Comparison of ENCODE assay signal across 8 cellular contexts in the genomic region with DNA sequence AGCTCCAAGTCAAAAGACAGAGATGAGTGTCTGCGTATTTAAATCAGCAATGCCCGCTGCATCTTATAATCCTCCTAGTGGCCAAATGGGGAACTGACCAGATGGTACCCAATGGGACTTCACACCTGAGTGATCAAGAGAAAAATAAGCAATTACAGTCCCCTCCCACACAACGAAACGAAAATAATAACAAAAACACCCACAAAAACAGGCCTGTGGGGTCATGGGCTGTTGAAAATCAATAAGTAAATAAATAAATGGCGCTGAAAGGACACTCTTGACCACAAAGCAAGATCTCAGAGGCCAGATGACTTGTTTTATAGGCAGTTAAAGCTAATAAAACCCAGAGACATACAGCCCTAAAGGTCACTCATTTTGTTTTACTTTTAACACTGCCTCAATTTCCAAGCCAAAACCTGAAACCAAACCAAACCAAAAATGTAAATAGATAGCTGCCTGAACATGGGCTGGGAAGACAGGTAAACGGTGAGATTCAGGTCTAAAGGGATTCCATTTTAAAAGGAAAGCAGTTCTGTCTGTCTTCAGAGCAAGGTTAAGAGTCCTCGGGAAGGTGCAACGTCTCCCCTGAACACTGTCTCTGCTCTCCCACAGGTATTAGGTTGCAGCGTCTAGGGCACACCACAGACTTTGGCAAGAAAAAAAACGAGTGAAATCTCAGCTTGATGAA. TPM values are rescaled to one million over a fixed set of nuclear protein-coding genes. Genes with fewer than 3 reads are reported as not detected.
DNase-seq lines count a peak whose midpoint lies in the region; ATAC-seq and TF ChIP-seq lines count a peak whose summit lies in the region.

No MANE protein-coding gene starts in this region.

- ATAC-seq in GM21528 (IDR thresholded peaks at IDR 0.05; ENCODE audit: low FRiP score, unreplicated experiment), result peak; percentile 34
- peak; percentile 23 to 55 for ATAC-seq in activated naive CD4-positive, alpha-beta T cell treated with anti-CD3 and anti-CD28 coated beads, Interleukin-2, amount 50 U/mL, for 72 hours

- no peaks in the 10 kb centered on the region for H3K9me2 ChIP-seq in Karpas-422 (replicated peaks; ENCODE audit: insufficient read depth, low read length)

- H3K27me3 Mint-ChIP-seq in type B pancreatic cell, result no peaks in the 10 kb centered on the region

- H3K27me3 ChIP-seq in Karpas-422 (ENCODE audit: low read length), result no peaks in the 10 kb centered on the region
- H3K27me3 ChIP-seq in osteoblast (ENCODE audit: insufficient read depth, low read length), result no peaks in the 10 kb centered on the region

- peak overlapping the region; percentile 8; the same call in 1 of the 2 replicates for H2AFZ ChIP-seq in Karpas-422 (ENCODE audit: low read length)
- no peak overlapping the region for H2AFZ ChIP-seq in osteoblast (ENCODE audit: low read length)

- H3K79me2 ChIP-seq in Karpas-422 (ENCODE audit: low read length) (no peaks in the 10 kb centered on the region; the same call in 1 of the 2 replicates), osteoblast (ENCODE audit: insufficient read depth, low read length) (no peaks in the 10 kb centered on the region)

- H4K20me1 ChIP-seq in Karpas-422 (ENCODE audit: insufficient read depth, low read depth, low read length) (no peaks in the 10 kb centered on the region), osteoblast (ENCODE audit: insufficient read depth, low read length) (no peaks in the 10 kb centered on the region)

- peaks cover 15% of the 10 kb centered on the region for H3K4me1 Mint-ChIP-seq in type B pancreatic cell (ENCODE audit: unreplicated experiment)

- H3K9me3 ChIP-seq in Karpas-422 (ENCODE audit: low read length) (no peaks in the 10 kb centered on the region), SK-N-MC (ENCODE audit: low read depth, low read length) (no peaks in the 10 kb centered on the region), osteoblast (ENCODE audit: low read depth, low read length) (no peaks in the 10 kb centered on the region)

- H3K4me1 ChIP-seq in Karpas-422 (ENCODE audit: low read length) (peaks cover 49% of the 10 kb centered on the region), osteoblast (ENCODE audit: insufficient read depth, low read length) (peaks cover 13% of the 10 kb centered on the region)

- H3K36me3 ChIP-seq in Karpas-422 (ENCODE audit: insufficient read depth, low read length) (peaks cover 3% of the 10 kb centered on the region; the same call in 1 of the 2 replicates), SK-N-MC (ENCODE audit: insufficient read depth, low read length) (peaks cover 22% of the 10 kb centered on the region; the same call in 1 of the 2 replicates), osteoblast (ENCODE audit: insufficient read depth, low read length) (peaks cover 15% of the 10 kb centered on the region)

- peak overlapping the region; percentile 87 for H3K4me3 Mint-ChIP-seq in type B pancreatic cell

- peak overlapping the region; percentile 28 for H3K27ac ChIP-seq in Karpas-422 (ENCODE audit: low read length)
- H3K27ac ChIP-seq in SK-N-MC, result no peak overlapping the region
- H3K27ac ChIP-seq in osteoblast (ENCODE audit: low read depth, low read length), result no peak overlapping the region

- peak overlapping the region; percentile 67 for H3K4me2 ChIP-seq in Karpas-422 (ENCODE audit: low read depth, low read length, poor library complexity, severe bottlenecking)
- peak overlapping the region; percentile 90 for H3K4me2 ChIP-seq in osteoblast (ENCODE audit: insufficient read depth, low read length)

- H3K4me3 ChIP-seq in Karpas-422 (ENCODE audit: low read length) (peak overlapping the region; percentile 93), SK-N-MC (peak overlapping the region; percentile 80), osteoblast (ENCODE audit: insufficient read depth, low read length) (peak overlapping the region; percentile 88)

- peak overlapping the region; percentile 96 for H3K9ac ChIP-seq in Karpas-422 (ENCODE audit: low read length)
- peak overlapping the region; percentile 79 for H3K9ac ChIP-seq in SK-N-MC (ENCODE audit: insufficient read length)

- peak; percentile 91 for TF ChIP-seq CTCF in osteoblast (IDR thresholded peaks at IDR 0.05; ENCODE audit: extremely low read depth, low read depth, low read length)
- TF ChIP-seq CTCF in type B pancreatic cell (conservative IDR thresholded peaks at IDR 0.05), result peak; percentile 90

- H3K36me3 Mint-ChIP-seq in activated naive CD4-positive, alpha-beta T cell treated with anti-CD3 and anti-CD28 coated beads, Interleukin-2, amount 50 U/mL, for 72 hours, result peaks cover 4 to 7% of the 10 kb centered on the region in 2 donors
- H3K36me3 Mint-ChIP-seq in type B pancreatic cell, result peaks cover 7% of the 10 kb centered on the region

- H3K27ac Mint-ChIP-seq in activated naive CD4-positive, alpha-beta T cell treated with anti-CD3 and anti-CD28 coated beads, Interleukin-2, amount 50 U/mL, for 72 hours, result peak overlapping the region; percentile 53 to 78
- peak overlapping the region; percentile 81 for H3K27ac Mint-ChIP-seq in type B pancreatic cell

- H3K9me3 Mint-ChIP-seq in activated naive CD4-positive, alpha-beta T cell treated with anti-CD3 and anti-CD28 coated beads, Interleukin-2, amount 50 U/mL, for 72 hours, result no peaks in the 10 kb centered on the region
- no peaks in the 10 kb centered on the region for H3K9me3 Mint-ChIP-seq in type B pancreatic cell

- DNase-seq in D341Med (ENCODE audit: low spot score) (peak; percentile 65), Karpas-422 (peak; percentile 96), SK-N-MC (ENCODE audit: low read depth, low spot score) (no peak), glomerular endothelial cell (ENCODE audit: extremely low read depth, low read depth, low spot score) (peak; percentile 65), osteoblast (ENCODE audit: insufficient read length, low spot score, missing footprints) (peak; percentile 96), type B pancreatic cell (ENCODE audit: extremely low spot score, unreplicated experiment) (no peak)
- peak in 1 of 2 donors; percentile 90 for DNase-seq in activated naive CD4-positive, alpha-beta T cell treated with anti-CD3 and anti-CD28 coated beads, Interleukin-2, amount 50 U/mL, for 72 hours (ENCODE audit: low spot score in 2 of 2)

RNA-seq across cellular contexts. Expression of gene ZNF821, which starts 1.3 kb away (rescaled TPM):
- 6.4 and 16.2 TPM in 2 replicates for total RNA-seq in Karpas-422 (2014; rRNA removed; shearing (Covaris generic); ENCODE audit: low replicate concordance)
- total RNA-seq in activated naive CD4-positive, alpha-beta T cell treated with anti-CD3 and anti-CD28 coated beads, Interleukin-2, amount 50 U/mL, for 72 hours, result 1 to 10 TPM; 6.6 to 7.3 TPM
- total RNA-seq in glomerular endothelial cell, result 3.5 and 9.0 TPM in 2 replicates
- total RNA-seq in osteoblast, result 7.1 and 12.3 TPM in 2 replicates
- total RNA-seq in type B pancreatic cell (ENCODE audit: low replicate concordance), result 12.8 and 18.5 TPM in 2 replicates

RNA-seq across cellular contexts. Expression of gene IST1, which starts 12.7 kb away (rescaled TPM):
- 123 and 160 TPM in 2 replicates for total RNA-seq in Karpas-422 (2014; rRNA removed; shearing (Covaris generic); ENCODE audit: low replicate concordance)
- 100 to 1,000 TPM; 166 to 256 TPM for total RNA-seq in activated naive CD4-positive, alpha-beta T cell treated with anti-CD3 and anti-CD28 coated beads, Interleukin-2, amount 50 U/mL, for 72 hours
- total RNA-seq in glomerular endothelial cell (173 and 192 TPM in 2 replicates), osteoblast (213 and 229 TPM in 2 replicates), type B pancreatic cell (ENCODE audit: low replicate concordance) (232 and 233 TPM in 2 replicates)

RNA-seq across cellular contexts. Expression of gene ATXN1L, which starts 36.9 kb away (rescaled TPM):
- 12.2 and 15.1 TPM in 2 replicates for total RNA-seq in Karpas-422 (2014; rRNA removed; shearing (Covaris generic); ENCODE audit: low replicate concordance)
- 10 to 100 TPM; 17.0 to 33.0 TPM for total RNA-seq in activated naive CD4-positive, alpha-beta T cell treated with anti-CD3 and anti-CD28 coated beads, Interleukin-2, amount 50 U/mL, for 72 hours
- total RNA-seq in glomerular endothelial cell (26.1 and 26.9 TPM in 2 replicates), osteoblast (13.6 and 15.9 TPM in 2 replicates), type B pancreatic cell (ENCODE audit: low replicate concordance) (27.8 and 29.0 TPM in 2 replicates)

Comparison
In these comparisons a context has a peak if more than half of its experiments do, and no peak if none do; other contexts are left out.
1. DNase-seq: peak in D341Med (single experiment), Karpas-422 (single experiment), glomerular endothelial cell (single experiment) and osteoblast (single experiment); none in SK-N-MC (single experiment) and type B pancreatic cell (single experiment).
2. Peak in every context shown above with its lines, with median percentiles within 50 percentile points of each other: H3K4me3 ChIP-seq.